Comparison of ENCODE assay signal across 14 cellular contexts in the genomic region with DNA sequence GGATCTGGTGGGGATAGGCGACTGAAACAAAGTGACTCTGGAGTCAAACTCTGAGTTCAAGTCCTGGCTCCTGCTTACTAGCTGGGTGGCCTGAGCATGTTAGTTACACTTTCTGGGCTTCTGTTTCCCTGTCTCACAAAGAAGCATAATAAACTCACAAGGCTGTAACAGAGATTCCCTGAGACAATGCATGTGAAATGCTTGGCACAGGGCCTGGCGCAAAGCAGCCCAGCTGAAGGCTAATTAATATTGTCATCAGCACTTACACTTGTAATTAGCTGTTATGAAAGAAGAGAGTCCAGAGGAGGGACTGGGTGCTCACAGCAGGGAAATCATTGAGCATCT.
DNase-seq lines count a peak whose midpoint lies in the region; ATAC-seq and TF ChIP-seq lines count a peak whose summit lies in the region.
"Had no signal": no experiment of that assay in that cellular context is flagged by ENCODE, and none has a peak within 500 bp of the region (broad histone marks: within the 10 kb centered on the region; RNA-seq: fewer than 3 reads in every experiment).

No MANE protein-coding gene starts in this region.

- H2AFZ ChIP-seq in mesenchymal stem cell (ENCODE audit: low read depth, low read length): no peak overlapping the region

- no peak overlapping the region for H2BK120ac ChIP-seq in mesenchymal stem cell (ENCODE audit: low read depth, low read length)

- H3K4me2 ChIP-seq in mesenchymal stem cell (ENCODE audit: low read length, poor library complexity, severe bottlenecking): no peak overlapping the region

- H3K27me3 ChIP-seq in mesenchymal stem cell (ENCODE audit: control insufficient read depth in 1 of 2, insufficient read depth in 1 of 2, low read length in 2 of 2): no peaks in the 10 kb centered on the region
- H3K27me3 ChIP-seq: suprapubic skin had no signal

- H2AK5ac ChIP-seq in mesenchymal stem cell (ENCODE audit: low read length, severe bottlenecking): no peak overlapping the region

- H3K36me3 Mint-ChIP-seq in HFFc6 (ENCODE audit: low read depth): no peaks in the 10 kb centered on the region
- H3K36me3 Mint-ChIP-seq: activated naive CD8-positive, alpha-beta T cell had no signal

- no peak for ATAC-seq in GM18520 (IDR thresholded peaks at IDR 0.05; ENCODE audit: unreplicated experiment)
- ATAC-seq: activated CD4-positive, alpha-beta T cell treated with anti-CD3 and anti-CD28 coated beads for 36 hours had no signal

- H3K4me1 Mint-ChIP-seq in HFFc6 (ENCODE audit: low read depth): peaks cover 65% of the 10 kb centered on the region
- H3K4me1 Mint-ChIP-seq: activated CD4-positive, alpha-beta T cell treated with anti-CD3 and anti-CD28 coated beads for 36 hours had no signal

- in situ Hi-C loops in astrocyte of the cerebellum (cut with HindIII; ENCODE audit: low sequenced_read_pairs): no loop called here

- H4K91ac ChIP-seq in mesenchymal stem cell (ENCODE audit: low read length): no peak overlapping the region

- H3K4me3 Mint-ChIP-seq in HFFc6: 0 out of 2 replicates have a peak overlapping the region, but pooled peaks have one; percentile 39
- H3K4me3 Mint-ChIP-seq: activated CD4-positive, alpha-beta T cell treated with anti-CD3 and anti-CD28 coated beads for 36 hours; activated naive CD8-positive, alpha-beta T cell; CD4-positive, alpha-beta T cell had no signal

- no peak overlapping the region for H3K9ac ChIP-seq in mesenchymal stem cell (ENCODE audit: low read length)

- peaks cover 4% of the 10 kb centered on the region for H3K27me3 Mint-ChIP-seq in HFFc6 (ENCODE audit: insufficient read depth)

- H3K4ac ChIP-seq in mesenchymal stem cell (ENCODE audit: low read depth in 1 of 2, low read length in 2 of 2): no peak overlapping the region

- no peaks in the 10 kb centered on the region for H3K9me3 ChIP-seq in mesenchymal stem cell (ENCODE audit: control insufficient read depth, low read length)
- H3K9me3 ChIP-seq: heart left ventricle, suprapubic skin had no signal

- no peak overlapping the region for H3K14ac ChIP-seq in mesenchymal stem cell (ENCODE audit: low read length in 2 of 2)

- H2BK15ac ChIP-seq in mesenchymal stem cell (ENCODE audit: low read depth, poor library complexity, severe bottlenecking): no peak overlapping the region

- H3K27ac ChIP-seq in mesenchymal stem cell (ENCODE audit: low read length, poor library complexity, severe bottlenecking): peak overlapping the region; percentile 38
- H3K27ac ChIP-seq: suprapubic skin had no signal

- no peaks in the 10 kb centered on the region for H3K36me3 ChIP-seq in mesenchymal stem cell (ENCODE audit: control insufficient read depth in 1 of 2, insufficient read depth in 2 of 2, low read depth in 1 of 2, low read length in 2 of 2)
- H3K36me3 ChIP-seq: heart left ventricle, suprapubic skin had no signal

- H2BK12ac ChIP-seq in mesenchymal stem cell (ENCODE audit: low read length in 2 of 2): no peak overlapping the region

- peak; percentile 92 for DNase-seq in COR-L47 (lab: John Stamatoyannopoulos, UW)
- DNase-seq in HFFc6: no peak
- DNase-seq in astrocyte of the cerebellum (ENCODE audit: low read depth): peak; percentile 18
- DNase-seq in mesenchymal stem cell: no peak
- no peak for DNase-seq in MV-4-11 (lab: John Stamatoyannopoulos, UW)
- DNase-seq in NCI-H345 treated with DMSO at 0.1 percent for 48 hours (lab: John Stamatoyannopoulos, UW; ENCODE audit: unreplicated experiment): no peak
- DNase-seq: activated CD4-positive, alpha-beta T cell treated with anti-CD3 and anti-CD28 coated beads for 36 hours; CD4-positive, alpha-beta T cell; GDM1 had no signal

- H4K8ac ChIP-seq in mesenchymal stem cell (ENCODE audit: low read length): no peak overlapping the region

- H3K9me3 Mint-ChIP-seq in HFFc6: no peaks in the 10 kb centered on the region
- H3K9me3 Mint-ChIP-seq: CD4-positive, alpha-beta T cell had no signal

- no peak overlapping the region for H3K23ac ChIP-seq in mesenchymal stem cell (ENCODE audit: low read length in 2 of 2)

- TF ChIP-seq CTCF in HFFc6 (IDR thresholded peaks at IDR 0.05) (no peak), astrocyte of the cerebellum (IDR thresholded peaks at IDR 0.05; ENCODE audit: low read depth, low read length, missing control alignments) (no peak)

- H3K27ac Mint-ChIP-seq in HFFc6: peak overlapping the region; percentile 78
- H3K27ac Mint-ChIP-seq: activated CD4-positive, alpha-beta T cell treated with anti-CD3 and anti-CD28 coated beads for 36 hours; activated naive CD8-positive, alpha-beta T cell; CD4-positive, alpha-beta T cell; progenitor cell of endocrine pancreas had no signal

- no peak overlapping the region for H3K18ac ChIP-seq in mesenchymal stem cell (ENCODE audit: low read depth in 1 of 2, low read length in 2 of 2)

- H3K4me3 ChIP-seq in astrocyte of the cerebellum (ENCODE audit: low read depth, low read length): no peak overlapping the region
- H3K4me3 ChIP-seq in mesenchymal stem cell (ENCODE audit: insufficient read depth in 1 of 2, low read depth in 1 of 2, low read length in 2 of 2): no peak overlapping the region
- H3K4me3 ChIP-seq: suprapubic skin had no signal

- H2BK5ac ChIP-seq in mesenchymal stem cell (ENCODE audit: low read depth, low read length, poor library complexity, severe bottlenecking): no peak overlapping the region

- no peaks in the 10 kb centered on the region for H3K79me1 ChIP-seq in mesenchymal stem cell (replicated peaks; ENCODE audit: low read length, poor library complexity, severe bottlenecking)

- H3K4me1 ChIP-seq in mesenchymal stem cell (ENCODE audit: control insufficient read depth, insufficient read depth, low read depth, low read length): peaks cover 8% of the 10 kb centered on the region

- 100% methylated on average over 2 of the region's 2 CpGs for WGBS in mesenchymal stem cell

Comparison
In these comparisons a context has a peak if more than half of its experiments do, and no peak if none do; other contexts are left out.
1. DNase-seq: peak in COR-L47 (single experiment) and astrocyte of the cerebellum (single experiment); none in HFFc6 (single experiment), mesenchymal stem cell (single experiment), MV-4-11 (single experiment) and NCI-H345 treated with DMSO at 0.1 percent for 48 hours (single experiment).